Comparison of ENCODE assay signal across 15 cellular contexts in genomic region chr4:5784960-5785611, GRCh38.
DNase-seq lines count a peak whose midpoint lies in the region; ATAC-seq and TF ChIP-seq lines count a peak whose summit lies in the region.
"Had no signal": no experiment of that assay in that cellular context is flagged by ENCODE, and none has a peak within 500 bp of the region (broad histone marks: within the 10 kb centered on the region; RNA-seq: fewer than 3 reads in every experiment).

No MANE protein-coding gene starts in this region.

- H3K36me3 ChIP-seq in PC-9 (ENCODE audit: low read depth) (no peaks in the 10 kb centered on the region), ectodermal cell (ENCODE audit: control insufficient read depth, insufficient read depth, low read length) (peaks cover 13% of the 10 kb centered on the region), heart left ventricle (peaks cover 0 to 35% (median 6%) of the 10 kb centered on the region in 9 donors), skeletal muscle satellite cell (ENCODE audit: insufficient read depth, low read length) (peaks cover 85% of the 10 kb centered on the region)
- H3K36me3 ChIP-seq: adrenal gland had no signal

- no peaks in the 10 kb centered on the region for H3K9me3 ChIP-seq in PC-9 (ENCODE audit: insufficient read depth, low read depth)
- H3K9me3 ChIP-seq in ectodermal cell (ENCODE audit: control insufficient read depth, low read length), result no peaks in the 10 kb centered on the region
- H3K9me3 ChIP-seq in heart left ventricle, result no peaks in the 10 kb centered on the region
- no peaks in the 10 kb centered on the region for H3K9me3 ChIP-seq in skeletal muscle satellite cell (replicated peaks; ENCODE audit: low read length)
- H3K9me3 ChIP-seq: adrenal gland had no signal

- CTCF ChIA-PET in PC-9 (lab: Charles Lee), result no interaction called here
- CTCF ChIA-PET in activated naive CD4-positive, alpha-beta T cell treated with anti-CD3 and anti-CD28 coated beads, Interleukin-2, amount 10 ng/mL, durations not matched to agents 7 days and 5 days (lab: Charles Lee), result no interaction called here

- DNase-seq in PC-9, result no peak
- DNase-seq in heart left ventricle, result peak in 2 of 5 donors; percentile 20 to 44
- no peak for DNase-seq in SHP77 treated with DMSO at 0.1 percent for 48 hours (lab: John Stamatoyannopoulos, UW)
- no peak for DNase-seq in activated naive CD4-positive, alpha-beta T cell treated with anti-CD3 and anti-CD28 coated beads, Interleukin-2, amount 10 ng/mL, durations not matched to agents 7 days and 5 days
- DNase-seq in GM19240 (ENCODE audit: insufficient read length, low spot score), result no peak
- DNase-seq: MM.1S had no signal

- H2AFZ ChIP-seq in PC-9, result no peak overlapping the region

- no peak overlapping the region for H3K4me2 ChIP-seq in PC-9
- H3K4me2 ChIP-seq in skeletal muscle satellite cell (ENCODE audit: low read length), result no peak overlapping the region

- peaks cover 6% of the 10 kb centered on the region; the same call in 1 of the 2 replicates for H3F3A ChIP-seq in PC-9 (ENCODE audit: insufficient read depth, low read depth)

- H4K20me1 ChIP-seq in PC-9 (ENCODE audit: insufficient read depth), result no peaks in the 10 kb centered on the region

- H3K27me3 ChIP-seq in PC-9 (ENCODE audit: insufficient read depth, low read depth) (no peaks in the 10 kb centered on the region), ectodermal cell (ENCODE audit: control insufficient read depth, insufficient read depth, low read length, poor library complexity, severe bottlenecking) (no peaks in the 10 kb centered on the region), heart left ventricle (no peaks in the 10 kb centered on the region), skeletal muscle satellite cell (ENCODE audit: control insufficient read depth, insufficient read depth, low read length) (no peaks in the 10 kb centered on the region)
- H3K27me3 ChIP-seq: adrenal gland had no signal

- BruUV-seq in PC-9 (replicated peaks; lab: Mats Ljungman, UMichigan), result no TSS peak

- no peak for TF ChIP-seq CTCF in PC-9 (conservative IDR thresholded peaks at IDR 0.05)
- TF ChIP-seq CTCF in heart left ventricle (IDR thresholded peaks at IDR 0.05), result no peak

- ATAC-seq in heart left ventricle (peak; percentile 49 to 72 (median 66)), HG02588 (IDR thresholded peaks at IDR 0.05; ENCODE audit: unreplicated experiment) (no peak)
- ATAC-seq: activated CD4-positive, CD25-positive, alpha-beta regulatory T cell treated with anti-CD3 and anti-CD28 coated beads, Interleukin-2, amount 50 U/mL, for 24 hours; CD8-positive, alpha-beta T cell; HCT116 had no signal

- no peak overlapping the region for H3K27ac Mint-ChIP-seq in activated naive CD4-positive, alpha-beta T cell treated with anti-CD3 and anti-CD28 coated beads, Interleukin-2, amount 10 ng/mL, durations not matched to agents 7 days and 5 days
- H3K27ac Mint-ChIP-seq: CD8-positive, alpha-beta T cell; nephron had no signal

- no peaks in the 10 kb centered on the region for H3K79me2 ChIP-seq in PC-9 (ENCODE audit: low read depth)

- intact Hi-C loops in PC-9 (cut with micrococcal nuclease; ENCODE audit: unreplicated experiment), result no loop called here
- intact Hi-C loops in heart left ventricle (cut with DNase I), result loop anchor here in 1 of 10 donors (10.0 kb wide), 1 partner anchor 380 kb away; no protein-coding TSS in a partner anchor

- no peaks in the 10 kb centered on the region for H3K36me3 Mint-ChIP-seq in activated naive CD4-positive, alpha-beta T cell treated with anti-CD3 and anti-CD28 coated beads, Interleukin-2, amount 10 ng/mL, durations not matched to agents 7 days and 5 days
- H3K36me3 Mint-ChIP-seq: CD8-positive, alpha-beta T cell had no signal

- H3K27me3 Mint-ChIP-seq in activated naive CD4-positive, alpha-beta T cell treated with anti-CD3 and anti-CD28 coated beads, Interleukin-2, amount 10 ng/mL, durations not matched to agents 7 days and 5 days, result no peaks in the 10 kb centered on the region

- WGBS in ectodermal cell, 2 experiments, result 77 to 81% methylated on average over 9 of the region's 9 CpGs
- 77 to 84% (median 80%) methylated on average over 9 of the region's 9 CpGs for WGBS in heart left ventricle, 4 donors

- H3K4me3 Mint-ChIP-seq in activated naive CD4-positive, alpha-beta T cell treated with anti-CD3 and anti-CD28 coated beads, Interleukin-2, amount 10 ng/mL, durations not matched to agents 7 days and 5 days, result no peak overlapping the region
- H3K4me3 Mint-ChIP-seq: CD8-positive, alpha-beta T cell; nephron had no signal

- no peak for TF ChIP-seq POLR2A in heart left ventricle (IDR thresholded peaks at IDR 0.05)

- POLR2A ChIA-PET in PC-9 (lab: Charles Lee; ENCODE audit: unreplicated experiment), result no interaction called here

- H3K4me3 ChIP-seq in PC-9 (no peak overlapping the region), ectodermal cell (ENCODE audit: insufficient read depth, low read depth, low read length) (no peak overlapping the region), heart left ventricle (no peak overlapping the region), skeletal muscle satellite cell (ENCODE audit: low read length) (no peak overlapping the region)
- H3K4me3 ChIP-seq: adrenal gland, skin epidermis had no signal

- H3K27ac ChIP-seq in PC-9 (peak overlapping the region; percentile 52; the same call in 1 of the 2 replicates), ectodermal cell (ENCODE audit: insufficient read depth, low read depth, low read length, poor library complexity, severe bottlenecking) (peak overlapping the region; percentile 50), heart left ventricle (peak overlapping the region in 5 of 12 donors; percentile 35 to 42 (median 39))
- H3K27ac ChIP-seq: adrenal gland had no signal

- no peaks in the 10 kb centered on the region for H3K9me2 ChIP-seq in PC-9 (ENCODE audit: insufficient read depth)

- H3K9ac ChIP-seq in skeletal muscle satellite cell (ENCODE audit: low read depth, low read length), result peak overlapping the region; percentile 44

- peaks cover 7% of the 10 kb centered on the region for H3K9me3 Mint-ChIP-seq in activated naive CD4-positive, alpha-beta T cell treated with anti-CD3 and anti-CD28 coated beads, Interleukin-2, amount 10 ng/mL, durations not matched to agents 7 days and 5 days
- H3K9me3 Mint-ChIP-seq: CD8-positive, alpha-beta T cell; nephron had no signal

- no peaks in the 10 kb centered on the region for H3K4me1 Mint-ChIP-seq in activated naive CD4-positive, alpha-beta T cell treated with anti-CD3 and anti-CD28 coated beads, Interleukin-2, amount 10 ng/mL, durations not matched to agents 7 days and 5 days
- H3K4me1 Mint-ChIP-seq: nephron had no signal

- H3K4me1 ChIP-seq in PC-9 (replicated peaks; ENCODE audit: insufficient read depth), result peaks cover 9% of the 10 kb centered on the region
- no peaks in the 10 kb centered on the region for H3K4me1 ChIP-seq in ectodermal cell (ENCODE audit: control insufficient read depth, insufficient read depth, low read length)
- H3K4me1 ChIP-seq in heart left ventricle, result peaks cover 0 to 12% (median 0%) of the 10 kb centered on the region in 12 donors
- H3K4me1 ChIP-seq in skeletal muscle satellite cell (ENCODE audit: control insufficient read depth, insufficient read depth, low read length), result peaks cover 13% of the 10 kb centered on the region
- H3K4me1 ChIP-seq: adrenal gland had no signal
